Comparison of ENCODE assay signal across 1 cellular context in genomic region chr4:102625232-102625930, GRCh38.
A peak's percentile ranks its signal among the peaks of the same experiment; 100 is the strongest.
TF ChIP-seq lines count a peak whose summit lies in the region.

No MANE protein-coding gene starts in this region.

TF ChIP-seq in HepG2, 621 proteins besides CTCF, POLR2A, EP300 and RAD21 (continued from another document):
- TF ChIP-seq RERE (CRISPR knock-in tag; IDR thresholded peaks at IDR 0.05; ENCODE audit: low read depth) = no peak
- TF ChIP-seq AHDC1 (CRISPR knock-in tag; IDR thresholded peaks at IDR 0.05; ENCODE audit: borderline replicate concordance) = no peak
- TF ChIP-seq ZFP1 (CRISPR knock-in tag; IDR thresholded peaks at IDR 0.05) = no peak
- TF ChIP-seq YEATS4 (CRISPR knock-in tag; IDR thresholded peaks at IDR 0.05; ENCODE audit: borderline replicate concordance) = no peak
- TF ChIP-seq MBD4 (IDR thresholded peaks at IDR 0.05; ENCODE audit: borderline replicate concordance, low read length) = no peak
- TF ChIP-seq ZNF644 (CRISPR knock-in tag; IDR thresholded peaks at IDR 0.05; ENCODE audit: low read depth) = no peak
- TF ChIP-seq FOXK2 (IDR thresholded peaks at IDR 0.05) = 0 out of 2 replicates have a peak, but pooled peaks have one; percentile 8
- no peak for TF ChIP-seq RBAK (CRISPR knock-in tag; IDR thresholded peaks at IDR 0.05)
- no peak for TF ChIP-seq PRMT3 (CRISPR knock-in tag; IDR thresholded peaks at IDR 0.05; ENCODE audit: borderline replicate concordance, low read depth)
- no peak for TF ChIP-seq ATRX (CRISPR knock-in tag; IDR thresholded peaks at IDR 0.05; ENCODE audit: borderline replicate concordance)
- no peak for TF ChIP-seq KDM5A (IDR thresholded peaks at IDR 0.05; ENCODE audit: borderline replicate concordance, low read length)
- TF ChIP-seq GATAD2A (CRISPR knock-in tag; IDR thresholded peaks at IDR 0.05) = no peak
- TF ChIP-seq HNRNPK (IDR thresholded peaks at IDR 0.05; ENCODE audit: low read depth, low read length, poor library complexity, severe bottlenecking) = no peak
- TF ChIP-seq, protein P1, sequence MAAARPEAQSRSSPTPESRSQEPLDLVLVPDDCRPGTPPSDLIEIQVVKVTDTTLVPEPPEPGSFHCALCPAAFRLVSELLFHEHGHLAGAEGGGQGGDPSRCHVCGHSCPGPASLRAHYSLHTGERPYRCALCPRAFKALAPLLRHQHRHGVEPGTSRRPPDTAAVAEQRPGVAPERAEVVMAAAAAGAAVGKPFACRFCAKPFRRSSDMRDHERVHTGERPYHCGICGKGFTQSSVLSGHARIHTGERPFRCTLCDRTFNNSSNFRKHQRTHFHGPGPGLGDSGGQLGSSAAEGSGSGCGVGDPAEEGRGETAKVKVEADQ (CRISPR knock-in tag; IDR thresholded peaks at IDR 0.05; ENCODE audit: borderline replicate concordance) = no peak
- TF ChIP-seq RXRB (CRISPR knock-in tag; IDR thresholded peaks at IDR 0.05; ENCODE audit: borderline replicate concordance) = no peak
- TF ChIP-seq RCOR2 (CRISPR knock-in tag; IDR thresholded peaks at IDR 0.05) = no peak
- TF ChIP-seq TEAD3 (CRISPR knock-in tag; optimal IDR thresholded peaks at IDR 0.05; ENCODE audit: borderline replicate concordance) = no peak
- TF ChIP-seq POLR2AphosphoS2 (IDR thresholded peaks at IDR 0.05; ENCODE audit: low read depth, low read length) = no peak
- no peak for TF ChIP-seq ZNF468 (CRISPR knock-in tag; IDR thresholded peaks at IDR 0.05)
- 0 out of 2 replicates have a peak, but pooled peaks have one; percentile 14 for TF ChIP-seq ZMYM4 (CRISPR knock-in tag; IDR thresholded peaks at IDR 0.05)
